ENCODE assay signal across 9 cellular contexts in genomic region chr19:5585461-5586299, GRCh38. TPM values are rescaled to one million over a fixed set of nuclear protein-coding genes. Genes with fewer than 3 reads are reported as not detected.
A peak's percentile ranks its signal among the peaks of the same experiment; 100 is the strongest.
DNase-seq lines count a peak whose midpoint lies in the region; ATAC-seq lines count a peak whose summit lies in the region.
"Had no signal": no experiment of that assay in that cellular context is flagged by ENCODE, and none has a peak within 500 bp of the region (broad histone marks: within the 10 kb centered on the region; RNA-seq: fewer than 3 reads in every experiment).

No MANE protein-coding gene starts in this region.

- peaks cover 13% of the 10 kb centered on the region for H3K4me1 ChIP-seq in iPS-20b (ENCODE audit: insufficient read depth, low read length)

- no peaks in the 10 kb centered on the region for H3K9me3 ChIP-seq in iPS-20b (ENCODE audit: insufficient read depth, low read depth, low read length)
- no peaks in the 10 kb centered on the region for H3K9me3 ChIP-seq in MG63

- no peaks in the 10 kb centered on the region for H3K27me3 ChIP-seq in iPS-20b (ENCODE audit: insufficient read depth, low read length)
- no peaks in the 10 kb centered on the region for H3K27me3 ChIP-seq in MG63

- peaks cover 6% of the 10 kb centered on the region for H3K4me1 Mint-ChIP-seq in activated CD8-positive, alpha-beta memory T cell treated with anti-CD3 and anti-CD28 coated beads, Interleukin-2, amount 10 ng/mL, durations not matched to agents 7 days and 5 days
- peaks cover 10% of the 10 kb centered on the region for H3K4me1 Mint-ChIP-seq in activated naive CD8-positive, alpha-beta T cell (ENCODE audit: low read depth)

- H3K27ac Mint-ChIP-seq in activated CD8-positive, alpha-beta memory T cell treated with anti-CD3 and anti-CD28 coated beads, Interleukin-2, amount 10 ng/mL, durations not matched to agents 7 days and 5 days = no peak overlapping the region
- peak overlapping the region; percentile 61 for H3K27ac Mint-ChIP-seq in activated naive CD8-positive, alpha-beta T cell

- H3K9me3 Mint-ChIP-seq in activated CD8-positive, alpha-beta memory T cell treated with anti-CD3 and anti-CD28 coated beads, Interleukin-2, amount 10 ng/mL, durations not matched to agents 7 days and 5 days (ENCODE audit: low read depth) = no peaks in the 10 kb centered on the region
- H3K9me3 Mint-ChIP-seq in activated naive CD8-positive, alpha-beta T cell (ENCODE audit: low read depth) = no peaks in the 10 kb centered on the region

- H3K4me3 Mint-ChIP-seq in activated CD8-positive, alpha-beta memory T cell treated with anti-CD3 and anti-CD28 coated beads, Interleukin-2, amount 10 ng/mL, durations not matched to agents 7 days and 5 days = no peak overlapping the region
- H3K4me3 Mint-ChIP-seq in activated naive CD8-positive, alpha-beta T cell = peak overlapping the region; percentile 38

- H3K4me3 ChIP-seq in iPS-20b (ENCODE audit: low read length) (peak overlapping the region; percentile 60; the same call in 1 of the 2 replicates), MG63 (no peak overlapping the region)

- CTCF ChIA-PET in activated CD8-positive, alpha-beta memory T cell treated with anti-CD3 and anti-CD28 coated beads, Interleukin-2, amount 10 ng/mL, durations not matched to agents 7 days and 5 days (lab: Charles Lee) = interaction anchor here (1.1 kb wide), 1 partner anchor 9 kb away, joined by 3 read pairs; no protein-coding TSS in a partner anchor

- H3K27me3 Mint-ChIP-seq in activated CD8-positive, alpha-beta memory T cell treated with anti-CD3 and anti-CD28 coated beads, Interleukin-2, amount 10 ng/mL, durations not matched to agents 7 days and 5 days = no peaks in the 10 kb centered on the region
- no peaks in the 10 kb centered on the region for H3K27me3 Mint-ChIP-seq in activated naive CD8-positive, alpha-beta T cell

- H3K36me3 Mint-ChIP-seq in activated CD8-positive, alpha-beta memory T cell treated with anti-CD3 and anti-CD28 coated beads, Interleukin-2, amount 10 ng/mL, durations not matched to agents 7 days and 5 days = peaks cover 20% of the 10 kb centered on the region
- H3K36me3 Mint-ChIP-seq in activated naive CD8-positive, alpha-beta T cell = peaks cover 2% of the 10 kb centered on the region

- peak; percentile 77 for DNase-seq in activated CD8-positive, alpha-beta memory T cell treated with anti-CD3 and anti-CD28 coated beads for 24 hours
- DNase-seq in activated CD8-positive, alpha-beta memory T cell treated with anti-CD3 and anti-CD28 coated beads, Interleukin-2, amount 10 ng/mL, durations not matched to agents 7 days and 5 days = no peak
- peak in 2 of 3 experiments; percentile 16 to 43 for DNase-seq in stimulated activated CD4-positive, alpha-beta T cell treated with anti-CD3 and anti-CD28 coated beads, TNF-alpha, amount 100 ng/mL, for 24 hours (ENCODE audit: low read depth in 3 of 3)
- no peak for DNase-seq in GDM1 (lab: John Stamatoyannopoulos, UW)
- no peak for DNase-seq in MG63

- peak overlapping the region; percentile 75 for H3K27ac ChIP-seq in iPS-20b (ENCODE audit: low read length)

- ATAC-seq in activated CD8-positive, alpha-beta memory T cell treated with anti-CD3 and anti-CD28 coated beads, Interleukin-2, amount 10 ng/mL, durations not matched to agents 7 days and 5 days = no peak
- ATAC-seq in HG02623 (IDR thresholded peaks at IDR 0.05; ENCODE audit: unreplicated experiment) = no peak

- H3K36me3 ChIP-seq in iPS-20b (ENCODE audit: insufficient read depth, low read depth, low read length) (peaks cover 39% of the 10 kb centered on the region), MG63 (peaks cover 18% of the 10 kb centered on the region)

- H3K9ac ChIP-seq in iPS-20b (ENCODE audit: low read depth, low read length) = peak overlapping the region; percentile 71; the same call in 1 of the 2 replicates

RNA-seq across cellular contexts. Expression of gene TINCR, which starts 17.9 kb away (rescaled TPM):
- under 1 TPM; 0.28 to 0.79 TPM for total RNA-seq in activated CD8-positive, alpha-beta memory T cell treated with anti-CD3 and anti-CD28 coated beads, Interleukin-2, amount 10 ng/mL, durations not matched to agents 7 days and 5 days
- total RNA-seq in MG63 (2014; rRNA removed; shearing (Covaris generic); ENCODE audit: low replicate concordance) = 0.10 and 0.23 TPM in 2 replicates
- total RNA-seq: pulmonary artery endothelial cell had no signal

RNA-seq across cellular contexts. Expression of gene SAFB2, which starts 36.9 kb away (rescaled TPM):
- 100 to 1,000 TPM; 110 to 125 TPM for total RNA-seq in activated CD8-positive, alpha-beta memory T cell treated with anti-CD3 and anti-CD28 coated beads, Interleukin-2, amount 10 ng/mL, durations not matched to agents 7 days and 5 days
- 5.1 and 12.3 TPM in 2 replicates for total RNA-seq in MG63 (2014; rRNA removed; shearing (Covaris generic); ENCODE audit: low replicate concordance)

RNA-seq across cellular contexts. Expression of gene SAFB, which starts 37.2 kb away (rescaled TPM):
- total RNA-seq in activated CD8-positive, alpha-beta memory T cell treated with anti-CD3 and anti-CD28 coated beads, Interleukin-2, amount 10 ng/mL, durations not matched to agents 7 days and 5 days = 100 to 1,000 TPM; 134 to 152 TPM
- total RNA-seq in MG63 (2014; rRNA removed; shearing (Covaris generic); ENCODE audit: low replicate concordance) = 22.8 and 33.0 TPM in 2 replicates

Comparison
In these comparisons a context has a peak if more than half of its experiments do, and no peak if none do; other contexts are left out.
1. DNase-seq: peak in activated CD8-positive, alpha-beta memory T cell treated with anti-CD3 and anti-CD28 coated beads for 24 hours (single experiment) and stimulated activated CD4-positive, alpha-beta T cell treated with anti-CD3 and anti-CD28 coated beads, TNF-alpha, amount 100 ng/mL, for 24 hours (2 of 3); none in activated CD8-positive, alpha-beta memory T cell treated with anti-CD3 and anti-CD28 coated beads, Interleukin-2, amount 10 ng/mL, durations not matched to agents 7 days and 5 days (single experiment), GDM1 (single experiment) and MG63 (single experiment).